ENCODE assay signal across 23 cellular contexts in genomic region chr15:77807115-77807514, GRCh38.
"Had no signal": no experiment of that assay in that cellular context is flagged by ENCODE, and none has a peak within 500 bp of the region (broad histone marks: within the 10 kb centered on the region; RNA-seq: fewer than 3 reads in every experiment).

No MANE protein-coding gene starts in this region.

- H3K4me1 Mint-ChIP-seq: central memory CD8-positive, alpha-beta T cell had no signal

- H3K36me3 Mint-ChIP-seq: activated naive CD4-positive, alpha-beta T cell treated with anti-CD3 and anti-CD28 coated beads, Interleukin-2, amount 50 U/mL, for 72 hours; natural killer cell treated with Interleukin-12 subunit alpha and Interleukin-12 subunit beta and Interleukin-15 and Interleukin-18, amount 100 ng/mL, for 72 hours had no signal

- H3K36me3 ChIP-seq: esophagus squamous epithelium, left lung, lower lobe of right lung, neutrophil, right lobe of liver, transverse colon had no signal

- H3K9me3 Mint-ChIP-seq: activated naive CD4-positive, alpha-beta T cell treated with anti-CD3 and anti-CD28 coated beads, Interleukin-2, amount 50 U/mL, for 72 hours; activated T-cell treated with anti-CD3 and anti-CD28 coated beads, Interleukin-2, amount 50 U/mL, for 72 hours; central memory CD8-positive, alpha-beta T cell; dendritic cell treated with granulocyte-macrophage colony-stimulating factor and Interleukin-4, amounts not matched to agents 40 ng/mL and 50 ng/mL, for 4 days; natural killer cell treated with Interleukin-12 subunit alpha and Interleukin-12 subunit beta and Interleukin-15 and Interleukin-18, amount 100 ng/mL, for 72 hours had no signal

- H3K9me3 ChIP-seq: esophagus squamous epithelium, left lung, lower lobe of right lung, neutrophil, right lobe of liver, testis, transverse colon had no signal

- H3K4me1 ChIP-seq: esophagus squamous epithelium, left lung, lower lobe of right lung, right lobe of liver, testis, transverse colon had no signal

- H3K4me3 ChIP-seq: esophagus squamous epithelium, left lung, lower lobe of right lung, right lobe of liver, testis, transverse colon had no signal

- H3K27ac Mint-ChIP-seq: activated T-cell treated with anti-CD3 and anti-CD28 coated beads, Interleukin-2, amount 50 U/mL, for 72 hours; dendritic cell treated with granulocyte-macrophage colony-stimulating factor and Interleukin-4, amounts not matched to agents 40 ng/mL and 50 ng/mL, for 4 days; natural killer cell treated with Interleukin-12 subunit alpha and Interleukin-12 subunit beta and Interleukin-15 and Interleukin-18, amount 100 ng/mL, for 72 hours had no signal

- H3K27ac ChIP-seq: epithelial cell of prostate, esophagus squamous epithelium, left lung, lower lobe of right lung, neutrophil, right lobe of liver, testis, transverse colon, VCaP had no signal

- H3K4me3 Mint-ChIP-seq: activated T-cell treated with anti-CD3 and anti-CD28 coated beads, Interleukin-2, amount 50 U/mL, for 72 hours; central memory CD8-positive, alpha-beta T cell; dendritic cell treated with granulocyte-macrophage colony-stimulating factor and Interleukin-4, amounts not matched to agents 40 ng/mL and 50 ng/mL, for 4 days; natural killer cell treated with Interleukin-12 subunit alpha and Interleukin-12 subunit beta and Interleukin-15 and Interleukin-18, amount 100 ng/mL, for 72 hours had no signal

- DNase-seq: activated CD4-positive, alpha-beta T cell treated with anti-CD3 and anti-CD28 coated beads for 4 hours; activated CD4-positive, alpha-beta T cell treated with anti-CD3 and anti-CD28 coated beads, Interleukin-2, amount 50 U/mL, for 4 hours; activated naive CD4-positive, alpha-beta T cell; activated T-cell treated with anti-CD3 and anti-CD28 coated beads for 4 hours; activated T-cell treated with anti-CD3 and anti-CD28 coated beads, Interleukin-2, amount 50 U/mL, for 72 hours; effector CD8-positive, alpha-beta T cell; esophagus squamous epithelium; foreskin melanocyte; left lung; lower lobe of right lung; mesendoderm; right lobe of liver; stimulated activated CD4-positive, alpha-beta T cell treated with anti-CD3 and anti-CD28 coated beads, Interleukin-2, amount 100 ng/mL, for 48 hours; stimulated activated naive CD8-positive, alpha-beta T cell treated with anti-CD3 and anti-CD28 coated beads, Interleukin-15, Interleukin-2, amounts not matched to agents 100 U/mL and 50 U/mL, for 24 hours; testis; transverse colon had no signal

- H3K27me3 ChIP-seq: neutrophil, right lobe of liver, testis, transverse colon had no signal

- H3K27me3 Mint-ChIP-seq: dendritic cell treated with granulocyte-macrophage colony-stimulating factor and Interleukin-4, amounts not matched to agents 40 ng/mL and 50 ng/mL, for 4 days; natural killer cell treated with Interleukin-12 subunit alpha and Interleukin-12 subunit beta and Interleukin-15 and Interleukin-18, amount 100 ng/mL, for 72 hours had no signal
